ENCODE assay signal across 1 cellular context in the genomic region with DNA sequence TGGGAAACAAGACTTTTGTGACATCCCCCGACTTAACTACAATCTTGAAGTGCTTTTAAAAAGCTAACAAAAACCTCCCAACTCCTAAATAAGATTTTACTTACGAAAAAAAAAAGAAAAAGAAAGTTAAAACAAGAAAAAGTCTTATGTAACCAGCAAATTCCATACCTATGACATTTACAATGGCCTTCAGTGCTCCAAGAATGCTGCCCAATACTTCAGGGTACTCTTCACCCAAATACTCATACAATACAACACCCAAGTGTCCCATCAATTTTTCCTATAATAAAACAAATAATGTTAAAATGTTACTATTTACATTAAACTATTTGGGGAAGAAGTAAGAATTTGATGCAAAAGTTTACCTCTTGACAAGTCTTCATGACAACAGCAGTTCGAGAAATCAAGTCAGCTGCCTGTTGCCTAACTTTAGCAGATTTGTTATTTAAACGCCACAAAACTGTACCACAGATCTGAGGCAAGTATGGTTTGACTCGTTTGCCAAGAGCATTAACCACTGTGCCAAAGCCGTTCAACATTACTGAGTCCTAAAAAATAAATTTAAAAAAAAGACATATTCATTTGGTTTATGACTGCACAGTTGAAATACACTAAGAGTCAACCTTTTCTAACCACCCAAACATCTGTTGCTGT.
TF ChIP-seq lines count a peak whose summit lies in the region.

No MANE protein-coding gene starts in this region.

TF ChIP-seq in HepG2, 621 proteins besides CTCF, POLR2A, EP300 and RAD21:
- peak; percentile 50 for TF ChIP-seq RBM22 (optimal IDR thresholded peaks at IDR 0.05; ENCODE audit: low read length)
- no peak for TF ChIP-seq ZFP1 (CRISPR knock-in tag; IDR thresholded peaks at IDR 0.05)
TF ChIP-seq in HepG2: peak in this region for 1.
